Comparison of ENCODE assay signal across 14 cellular contexts in genomic region chr1:228794173-228794572, GRCh38.
DNase-seq lines count a peak whose midpoint lies in the region; ATAC-seq and TF ChIP-seq lines count a peak whose summit lies in the region.
"Had no signal": no experiment of that assay in that cellular context is flagged by ENCODE, and none has a peak within 500 bp of the region (broad histone marks: within the 10 kb centered on the region; RNA-seq: fewer than 3 reads in every experiment).

No MANE protein-coding gene starts in this region.

- DNase-seq in central memory CD8-positive, alpha-beta T cell (ENCODE audit: low spot score in 2 of 2): no peak
- no peak for DNase-seq in substantia nigra (lab: John Stamatoyannopoulos, UW)
- DNase-seq in RWPE1 (ENCODE audit: low spot score): no peak
- DNase-seq in COLO668 (lab: John Stamatoyannopoulos, UW; ENCODE audit: unreplicated experiment): no peak
- no peak for DNase-seq in C1 segment of cervical spinal cord (lab: John Stamatoyannopoulos, UW)
- DNase-seq: activated effector memory CD4-positive, alpha-beta T cell treated with Interleukin-2 at 50 U/mL for 16 hours; DMS53; SJCRH30; small intestine; testis had no signal

- H3K27me3 Mint-ChIP-seq in central memory CD8-positive, alpha-beta T cell: no peaks in the 10 kb centered on the region

- CTCF ChIA-PET in RWPE1 (lab: Yijun Ruan, JAX): no interaction called here

- H3K4me3 Mint-ChIP-seq in central memory CD8-positive, alpha-beta T cell: no peak overlapping the region
- H3K4me3 Mint-ChIP-seq: memory B cell had no signal

- H3K4me1 Mint-ChIP-seq in central memory CD8-positive, alpha-beta T cell: peaks cover 22% of the 10 kb centered on the region
- H3K4me1 Mint-ChIP-seq: memory B cell had no signal

- H3K27ac ChIP-seq in substantia nigra (ENCODE audit: low read depth, low read length, poor library complexity, severe bottlenecking) (no peak overlapping the region), RWPE1 (no peak overlapping the region)
- H3K27ac ChIP-seq: SJCRH30, testis had no signal

- ATAC-seq in GM18502 (IDR thresholded peaks at IDR 0.05; ENCODE audit: poor library complexity, unreplicated experiment): peak; percentile 57
- ATAC-seq in GM21381 (IDR thresholded peaks at IDR 0.05; ENCODE audit: unreplicated experiment): peak; percentile 64
- ATAC-seq in HG03457 (IDR thresholded peaks at IDR 0.05; ENCODE audit: unreplicated experiment): peak; percentile 54
- ATAC-seq in central memory CD8-positive, alpha-beta T cell (replicated peaks; ENCODE audit: extremely low read depth, poor library complexity, severe bottlenecking): peak; percentile 84

- no peak overlapping the region for H3K27ac Mint-ChIP-seq in central memory CD8-positive, alpha-beta T cell (ENCODE audit: low read depth)
- H3K27ac Mint-ChIP-seq: memory B cell had no signal

- TF ChIP-seq CTCF in RWPE1 (conservative IDR thresholded peaks at IDR 0.05; ENCODE audit: low read depth): no peak

- H3K36me3 Mint-ChIP-seq in central memory CD8-positive, alpha-beta T cell (ENCODE audit: insufficient read depth): no peaks in the 10 kb centered on the region
- H3K36me3 Mint-ChIP-seq: memory B cell had no signal

- POLR2A ChIA-PET in RWPE1 (lab: Yijun Ruan, JAX; ENCODE audit: low non-redundant PET): interaction anchor here (0.7 kb wide), 1 partner anchor 11 kb away, joined by 3 read pairs; no protein-coding TSS in a partner anchor

- H3K9me3 Mint-ChIP-seq in central memory CD8-positive, alpha-beta T cell: peaks cover 8% of the 10 kb centered on the region
- H3K9me3 Mint-ChIP-seq: memory B cell had no signal
